1 cellular context compared by ENCODE assay signal in the genomic region with DNA sequence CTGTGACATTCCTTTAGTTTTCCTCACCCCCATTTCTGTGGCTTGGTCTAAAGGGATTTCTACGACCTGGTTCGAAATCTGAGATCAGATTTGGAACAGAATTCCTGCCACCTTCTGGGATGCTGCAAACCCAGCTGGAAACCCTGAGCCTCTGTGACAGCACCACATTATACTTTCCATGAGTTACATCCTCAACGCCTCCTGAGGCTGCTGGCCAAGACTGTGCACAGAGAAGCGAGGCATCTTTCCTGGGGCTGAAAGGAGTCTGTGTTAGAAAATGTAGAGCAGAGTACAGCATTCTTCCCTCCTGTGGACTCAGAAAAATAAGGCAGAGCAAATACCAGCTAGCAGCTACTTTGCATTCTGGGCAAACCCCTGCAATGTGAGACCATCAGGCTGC.
TF ChIP-seq lines count a peak whose summit lies in the region.

No MANE protein-coding gene starts in this region.

TF ChIP-seq in HepG2, 621 proteins besides CTCF, POLR2A, EP300 and RAD21 (continued from another document):
- TF ChIP-seq SYNCRIP (IDR thresholded peaks at IDR 0.05; ENCODE audit: insufficient read depth, low read depth, low read length) (no peak), ZMYM2 (CRISPR knock-in tag; IDR thresholded peaks at IDR 0.05) (no peak), GPN1 (CRISPR knock-in tag; IDR thresholded peaks at IDR 0.05; ENCODE audit: borderline replicate concordance) (no peak), MTF1 (CRISPR knock-in tag; IDR thresholded peaks at IDR 0.05) (no peak), LBX2 (CRISPR knock-in tag; IDR thresholded peaks at IDR 0.05; ENCODE audit: borderline replicate concordance) (no peak), CEBPG (CRISPR knock-in tag; IDR thresholded peaks at IDR 0.05) (no peak)
- TF ChIP-seq, protein P1, sequence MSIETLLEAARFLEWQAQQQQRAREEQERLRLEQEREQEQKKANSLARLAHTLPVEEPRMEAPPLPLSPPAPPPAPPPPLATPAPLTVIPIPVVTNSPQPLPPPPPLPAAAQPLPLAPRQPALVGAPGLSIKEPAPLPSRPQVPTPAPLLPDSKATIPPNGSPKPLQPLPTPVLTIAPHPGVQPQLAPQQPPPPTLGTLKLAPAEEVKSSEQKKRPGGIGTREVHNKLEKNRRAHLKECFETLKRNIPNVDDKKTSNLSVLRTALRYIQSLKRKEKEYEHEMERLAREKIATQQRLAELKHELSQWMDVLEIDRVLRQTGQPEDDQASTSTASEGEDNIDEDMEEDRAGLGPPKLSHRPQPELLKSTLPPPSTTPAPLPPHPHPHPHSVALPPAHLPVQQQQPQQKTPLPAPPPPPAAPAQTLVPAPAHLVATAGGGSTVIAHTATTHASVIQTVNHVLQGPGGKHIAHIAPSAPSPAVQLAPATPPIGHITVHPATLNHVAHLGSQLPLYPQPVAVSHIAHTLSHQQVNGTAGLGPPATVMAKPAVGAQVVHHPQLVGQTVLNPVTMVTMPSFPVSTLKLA (IDR thresholded peaks at IDR 0.05): no peak
